In the genomic region with DNA sequence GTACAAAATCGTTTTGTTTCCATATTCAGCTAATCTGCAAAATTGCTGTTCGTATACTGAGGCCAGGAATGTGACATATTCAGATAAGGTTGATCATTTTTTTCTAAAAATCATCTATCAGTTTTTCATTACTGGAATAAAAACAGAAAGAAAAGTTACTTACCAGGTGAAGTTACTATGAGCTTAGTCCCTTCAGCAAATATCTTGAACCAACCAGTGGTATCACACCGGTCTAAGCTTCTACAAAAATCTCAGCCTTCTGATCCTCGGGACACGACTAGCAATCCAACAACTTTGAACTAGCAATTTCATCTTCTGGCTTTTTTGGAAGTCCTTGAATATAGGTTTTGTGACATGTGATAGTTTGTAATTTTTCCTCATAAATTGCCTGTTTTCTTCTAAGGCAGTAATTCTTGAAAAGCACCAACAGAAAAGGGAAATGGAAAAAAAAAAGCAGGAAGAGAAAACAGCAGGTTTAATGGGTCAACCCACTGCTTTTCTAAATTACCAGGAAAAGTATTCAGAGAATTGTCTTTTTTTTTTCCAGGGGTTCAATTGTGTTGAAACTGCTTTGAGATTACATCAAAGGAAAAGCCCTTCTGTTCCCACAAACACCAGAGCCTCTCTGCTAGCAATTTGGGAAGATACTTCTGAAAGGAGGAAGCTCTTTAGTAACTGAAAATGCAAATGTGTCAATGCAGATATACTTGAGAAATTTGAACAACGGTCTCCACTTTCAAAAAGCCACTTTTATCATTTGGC, we compare ENCODE assay signal across 16 cellular contexts.
DNase-seq lines count a peak whose midpoint lies in the region; ATAC-seq and TF ChIP-seq lines count a peak whose summit lies in the region.
"Had no signal": no experiment of that assay in that cellular context is flagged by ENCODE, and none has a peak within 500 bp of the region (broad histone marks: within the 10 kb centered on the region; RNA-seq: fewer than 3 reads in every experiment).

No MANE protein-coding gene starts in this region.

- no peaks in the 10 kb centered on the region for H3K27me3 ChIP-seq in osteoblast (ENCODE audit: insufficient read depth, low read length)
- H3K27me3 ChIP-seq: breast epithelium, MG63 had no signal

- H3K4me1 ChIP-seq in osteoblast (ENCODE audit: insufficient read depth, low read length) = no peaks in the 10 kb centered on the region
- H3K4me1 ChIP-seq: breast epithelium, left ventricle myocardium inferior had no signal

- TF ChIP-seq POLR2A in NB4 (IDR thresholded peaks at IDR 0.05; ENCODE audit: extremely low read depth, insufficient read length) (peak; percentile 20), GM18505 (IDR thresholded peaks at IDR 0.05; ENCODE audit: borderline replicate concordance, extremely low read depth, insufficient read depth, insufficient read length) (no peak)

- no peaks in the 10 kb centered on the region for H3K36me3 ChIP-seq in osteoblast (ENCODE audit: insufficient read depth, low read length)
- H3K36me3 ChIP-seq: breast epithelium, left ventricle myocardium inferior, MG63, thoracic aorta had no signal

- DNase-seq in activated naive CD4-positive, alpha-beta T cell treated with anti-CD3 and anti-CD28 coated beads, Interleukin-2, amount 10 ng/mL, durations not matched to agents 7 days and 5 days = no peak
- no peak for DNase-seq in activated naive CD4-positive, alpha-beta T cell treated with anti-CD3 and anti-CD28 coated beads, Interleukin-2, amount 50 U/mL, for 72 hours (ENCODE audit: low spot score in 2 of 2)
- DNase-seq in NB4 (ENCODE audit: low read depth) = peak; percentile 78
- DNase-seq in activated T-helper 1 cell treated with anti-CD3 and anti-CD28 coated beads, Interleukin-12 subunit alpha, Interleukin-12 subunit beta, Interleukin-2, Interleukin-4 antibody, amounts not matched to agents 30 ng/mL and 10 ng/mL and 1 ng/mL, durations not matched to agents 14 hours and 24 hours and 36 hours (ENCODE audit: low spot score) = no peak
- DNase-seq in osteoblast (ENCODE audit: insufficient read length, low spot score, missing footprints) = peak; percentile 65
- DNase-seq: activated CD4-positive, CD25-positive, alpha-beta regulatory T cell treated with anti-CD3 and anti-CD28 coated beads, Interleukin-2, amount 50 U/mL, for 72 hours; activated effector memory CD4-positive, alpha-beta T cell treated with anti-CD3 and anti-CD28 coated beads, Interleukin-2, amount 50 U/mL, for 16 hours; left ventricle myocardium inferior; MG63; retina had no signal

- H3K27me3 Mint-ChIP-seq in activated naive CD4-positive, alpha-beta T cell treated with anti-CD3 and anti-CD28 coated beads, Interleukin-2, amount 10 ng/mL, durations not matched to agents 7 days and 5 days = no peaks in the 10 kb centered on the region
- no peaks in the 10 kb centered on the region for H3K27me3 Mint-ChIP-seq in activated T-helper 1 cell treated with anti-CD3 and anti-CD28 coated beads, Interleukin-12 subunit alpha, Interleukin-12 subunit beta, Interleukin-2, Interleukin-4 antibody, amounts not matched to agents 30 ng/mL and 10 ng/mL and 1 ng/mL, durations not matched to agents 14 hours and 24 hours and 36 hours (ENCODE audit: insufficient read depth)

- CTCF ChIA-PET in activated naive CD4-positive, alpha-beta T cell treated with anti-CD3 and anti-CD28 coated beads, Interleukin-2, amount 10 ng/mL, durations not matched to agents 7 days and 5 days (lab: Charles Lee) = no interaction called here

- no peaks in the 10 kb centered on the region for H3K4me1 Mint-ChIP-seq in activated naive CD4-positive, alpha-beta T cell treated with anti-CD3 and anti-CD28 coated beads, Interleukin-2, amount 10 ng/mL, durations not matched to agents 7 days and 5 days
- H3K4me1 Mint-ChIP-seq in activated T-helper 1 cell treated with anti-CD3 and anti-CD28 coated beads, Interleukin-12 subunit alpha, Interleukin-12 subunit beta, Interleukin-2, Interleukin-4 antibody, amounts not matched to agents 30 ng/mL and 10 ng/mL and 1 ng/mL, durations not matched to agents 14 hours and 24 hours and 36 hours (ENCODE audit: low read depth) = no peaks in the 10 kb centered on the region

- intact Hi-C loops in activated T-helper 1 cell treated with anti-CD3 and anti-CD28 coated beads, Interleukin-12 subunit alpha, Interleukin-12 subunit beta, Interleukin-2, Interleukin-4 antibody, amounts not matched to agents 30 ng/mL and 10 ng/mL and 1 ng/mL, durations not matched to agents 14 hours and 24 hours and 36 hours (cut with micrococcal nuclease) = no loop called here

- no peak overlapping the region for H3K4me2 ChIP-seq in osteoblast (ENCODE audit: insufficient read depth, low read length)

- no peaks in the 10 kb centered on the region for H3K36me3 Mint-ChIP-seq in activated naive CD4-positive, alpha-beta T cell treated with anti-CD3 and anti-CD28 coated beads, Interleukin-2, amount 10 ng/mL, durations not matched to agents 7 days and 5 days
- no peaks in the 10 kb centered on the region for H3K36me3 Mint-ChIP-seq in activated naive CD4-positive, alpha-beta T cell treated with anti-CD3 and anti-CD28 coated beads, Interleukin-2, amount 50 U/mL, for 72 hours
- H3K36me3 Mint-ChIP-seq in activated T-helper 1 cell treated with anti-CD3 and anti-CD28 coated beads, Interleukin-12 subunit alpha, Interleukin-12 subunit beta, Interleukin-2, Interleukin-4 antibody, amounts not matched to agents 30 ng/mL and 10 ng/mL and 1 ng/mL, durations not matched to agents 14 hours and 24 hours and 36 hours (ENCODE audit: low read depth) = no peaks in the 10 kb centered on the region

- H3K27ac ChIP-seq in osteoblast (ENCODE audit: low read depth, low read length) = no peak overlapping the region
- H3K27ac ChIP-seq: breast epithelium, left ventricle myocardium inferior, thoracic aorta had no signal

- H4K20me1 ChIP-seq in osteoblast (ENCODE audit: insufficient read depth, low read length) = no peaks in the 10 kb centered on the region

- H3K4me3 Mint-ChIP-seq in activated naive CD4-positive, alpha-beta T cell treated with anti-CD3 and anti-CD28 coated beads, Interleukin-2, amount 10 ng/mL, durations not matched to agents 7 days and 5 days = peak overlapping the region; percentile 64
- H3K4me3 Mint-ChIP-seq in activated T-helper 1 cell treated with anti-CD3 and anti-CD28 coated beads, Interleukin-12 subunit alpha, Interleukin-12 subunit beta, Interleukin-2, Interleukin-4 antibody, amounts not matched to agents 30 ng/mL and 10 ng/mL and 1 ng/mL, durations not matched to agents 14 hours and 24 hours and 36 hours = peak overlapping the region; percentile 51

- H3K79me2 ChIP-seq in osteoblast (ENCODE audit: insufficient read depth, low read length) = no peaks in the 10 kb centered on the region

- H3K9me3 Mint-ChIP-seq in activated naive CD4-positive, alpha-beta T cell treated with anti-CD3 and anti-CD28 coated beads, Interleukin-2, amount 10 ng/mL, durations not matched to agents 7 days and 5 days = no peaks in the 10 kb centered on the region
- no peaks in the 10 kb centered on the region for H3K9me3 Mint-ChIP-seq in activated naive CD4-positive, alpha-beta T cell treated with anti-CD3 and anti-CD28 coated beads, Interleukin-2, amount 50 U/mL, for 72 hours
- H3K9me3 Mint-ChIP-seq in activated T-helper 1 cell treated with anti-CD3 and anti-CD28 coated beads, Interleukin-12 subunit alpha, Interleukin-12 subunit beta, Interleukin-2, Interleukin-4 antibody, amounts not matched to agents 30 ng/mL and 10 ng/mL and 1 ng/mL, durations not matched to agents 14 hours and 24 hours and 36 hours = no peaks in the 10 kb centered on the region

- no peak overlapping the region for H3K27ac Mint-ChIP-seq in activated naive CD4-positive, alpha-beta T cell treated with anti-CD3 and anti-CD28 coated beads, Interleukin-2, amount 10 ng/mL, durations not matched to agents 7 days and 5 days
- H3K27ac Mint-ChIP-seq in activated naive CD4-positive, alpha-beta T cell treated with anti-CD3 and anti-CD28 coated beads, Interleukin-2, amount 50 U/mL, for 72 hours = no peak overlapping the region
- peak overlapping the region; percentile 23 for H3K27ac Mint-ChIP-seq in activated T-helper 1 cell treated with anti-CD3 and anti-CD28 coated beads, Interleukin-12 subunit alpha, Interleukin-12 subunit beta, Interleukin-2, Interleukin-4 antibody, amounts not matched to agents 30 ng/mL and 10 ng/mL and 1 ng/mL, durations not matched to agents 14 hours and 24 hours and 36 hours

- no peak for TF ChIP-seq CTCF in NB4 (IDR thresholded peaks at IDR 0.05; ENCODE audit: low read depth, low read length)
- no peak for TF ChIP-seq CTCF in osteoblast (IDR thresholded peaks at IDR 0.05; ENCODE audit: extremely low read depth, low read depth, low read length)

- H2AFZ ChIP-seq in osteoblast (ENCODE audit: low read length) = no peak overlapping the region

- H3K4me3 ChIP-seq in NB4 (ENCODE audit: low read depth, low read length) (peak overlapping the region; percentile 71), osteoblast (ENCODE audit: insufficient read depth, low read length) (no peak overlapping the region)
- H3K4me3 ChIP-seq: breast epithelium, left ventricle myocardium inferior, MG63, thoracic aorta had no signal

- no peak for ATAC-seq in activated naive CD4-positive, alpha-beta T cell treated with anti-CD3 and anti-CD28 coated beads, Interleukin-2, amount 50 U/mL, for 72 hours
- ATAC-seq in HG03135 (IDR thresholded peaks at IDR 0.05; ENCODE audit: unreplicated experiment) (no peak), GM18505 (IDR thresholded peaks at IDR 0.05; ENCODE audit: unreplicated experiment) (no peak), HG03521 (IDR thresholded peaks at IDR 0.05; ENCODE audit: unreplicated experiment) (no peak)
- ATAC-seq: SK-N-SH treated with all-trans-retinoic acid at 6 μM for 48 hours had no signal

- H3K9me3 ChIP-seq in osteoblast (ENCODE audit: low read depth, low read length) = no peaks in the 10 kb centered on the region
- H3K9me3 ChIP-seq: breast epithelium, left ventricle myocardium inferior, MG63, thoracic aorta had no signal

Comparison
In these comparisons a context has a peak if more than half of its experiments do, and no peak if none do; other contexts are left out.
1. DNase-seq: peak in NB4 (single experiment) and osteoblast (single experiment); none in activated naive CD4-positive, alpha-beta T cell treated with anti-CD3 and anti-CD28 coated beads, Interleukin-2, amount 10 ng/mL, durations not matched to agents 7 days and 5 days (single experiment), activated naive CD4-positive, alpha-beta T cell treated with anti-CD3 and anti-CD28 coated beads, Interleukin-2, amount 50 U/mL, for 72 hours (0 of 2) and activated T-helper 1 cell treated with anti-CD3 and anti-CD28 coated beads, Interleukin-12 subunit alpha, Interleukin-12 subunit beta, Interleukin-2, Interleukin-4 antibody, amounts not matched to agents 30 ng/mL and 10 ng/mL and 1 ng/mL, durations not matched to agents 14 hours and 24 hours and 36 hours (single experiment).